9 cellular contexts compared by ENCODE assay signal in the genomic region with DNA sequence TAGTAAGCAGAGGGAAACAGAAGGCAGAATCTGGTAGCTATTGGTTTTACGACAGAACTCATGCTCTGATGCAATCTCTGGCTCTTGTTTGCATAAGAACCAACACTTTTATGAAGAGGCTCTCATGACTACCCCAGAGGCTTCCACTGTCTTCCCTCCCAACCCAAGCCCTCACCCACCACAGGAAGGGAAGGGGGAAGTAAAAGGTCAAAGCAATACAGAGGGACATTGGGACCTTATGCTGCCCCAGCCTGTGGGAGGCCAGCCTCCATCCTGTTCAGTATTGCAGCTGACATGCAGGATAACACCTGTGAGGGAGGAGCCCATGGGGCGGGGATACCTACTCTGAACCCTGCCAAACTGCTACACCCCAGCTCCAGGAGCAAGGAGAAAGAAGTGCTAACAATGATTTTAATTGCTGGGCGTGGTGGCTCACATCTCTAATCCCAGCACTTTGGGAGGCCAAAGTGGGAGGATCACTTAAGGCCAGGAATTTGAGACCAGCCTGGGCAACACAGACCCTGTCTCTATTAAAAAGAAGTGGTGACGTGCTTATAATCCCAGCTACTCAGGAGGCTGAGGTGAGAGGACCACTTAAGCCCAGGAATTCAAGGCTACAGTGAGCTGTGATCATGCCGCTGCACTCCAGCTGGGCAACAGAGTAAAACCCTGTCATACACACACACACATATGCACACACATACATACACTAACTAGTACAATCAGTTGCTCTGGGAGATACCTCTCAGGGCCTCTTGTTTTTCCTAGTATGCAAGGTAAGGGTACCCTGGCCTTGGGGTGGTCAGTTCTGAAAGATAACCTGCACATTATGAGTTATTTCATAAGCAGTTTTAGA. TPM values are rescaled to one million over a fixed set of nuclear protein-coding genes. Genes with fewer than 3 reads are reported as not detected.
DNase-seq lines count a peak whose midpoint lies in the region; ATAC-seq lines count a peak whose summit lies in the region.
"Had no signal": no experiment of that assay in that cellular context is flagged by ENCODE, and none has a peak within 500 bp of the region (broad histone marks: within the 10 kb centered on the region; RNA-seq: fewer than 3 reads in every experiment).

No MANE protein-coding gene starts in this region.

- ATAC-seq in left lobe of liver = peak; percentile 60
- no peak for ATAC-seq in HG03139 (IDR thresholded peaks at IDR 0.05; ENCODE audit: unreplicated experiment)
- no peak for ATAC-seq in GM21515 (IDR thresholded peaks at IDR 0.05; ENCODE audit: unreplicated experiment)

- DNase-seq in DMS153 treated with DMSO at 0.1 percent for 48 hours (lab: John Stamatoyannopoulos, UW; ENCODE audit: unreplicated experiment) (peak; percentile 79), HuH-7 (ENCODE audit: low spot score) (peak; percentile 68), SKM-1 (lab: John Stamatoyannopoulos, UW; ENCODE audit: unreplicated experiment) (peak; percentile 99), left lobe of liver (ENCODE audit: low spot score) (no peak), A172 (ENCODE audit: low spot score) (no peak)
- DNase-seq in stimulated activated CD4-positive, alpha-beta T cell treated with anti-CD3 and anti-CD28 coated beads, Interleukin-4, amount 100 ng/mL, for 24 hours = no peak
- DNase-seq: testis had no signal

RNA-seq across cellular contexts. Expression of a gene that starts 9.5 kb away (rescaled TPM):
- 6.7 TPM for total RNA-seq in left lobe of liver
- 19.6 and 21.1 TPM in 2 replicates for total RNA-seq in A172 (2014; rRNA removed; shearing (Covaris generic))

RNA-seq across cellular contexts. Expression of a gene that starts 20.6 kb away (rescaled TPM):
- 3.0 TPM for total RNA-seq in left lobe of liver
- total RNA-seq in A172 (2014; rRNA removed; shearing (Covaris generic)) = 34.1 and 42.1 TPM in 2 replicates

RNA-seq across cellular contexts. Expression of a gene that starts 45.2 kb away (rescaled TPM):
- 3.0 TPM for total RNA-seq in left lobe of liver
- total RNA-seq in A172 (2014; rRNA removed; shearing (Covaris generic)) = 41.9 and 45.0 TPM in 2 replicates

Comparison
In these comparisons a context has a peak if more than half of its experiments do, and no peak if none do; other contexts are left out.
1. DNase-seq: peak in DMS153 treated with DMSO at 0.1 percent for 48 hours (single experiment), HuH-7 (single experiment) and SKM-1 (single experiment); none in left lobe of liver (single experiment), stimulated activated CD4-positive, alpha-beta T cell treated with anti-CD3 and anti-CD28 coated beads, Interleukin-4, amount 100 ng/mL, for 24 hours (single experiment) and A172 (single experiment).
2. RNA of a gene that starts 45.2 kb away (total RNA-seq): 41.9 to 45.0 TPM in A172; 3.0 TPM in left lobe of liver (single experiment); every median in the first group is over 10 times any median in the second.